9 cellular contexts compared by ENCODE assay signal in genomic region chr19:39677931-39678889, GRCh38. TPM values are rescaled to one million over a fixed set of nuclear protein-coding genes. Genes with fewer than 3 reads are reported as not detected.
A peak's percentile ranks its signal among the peaks of the same experiment; 100 is the strongest.
DNase-seq lines count a peak whose midpoint lies in the region; ATAC-seq and TF ChIP-seq lines count a peak whose summit lies in the region.
"Had no signal": no experiment of that assay in that cellular context is flagged by ENCODE, and none has a peak within 500 bp of the region (broad histone marks: within the 10 kb centered on the region; RNA-seq: fewer than 3 reads in every experiment).

No MANE protein-coding gene starts in this region.

- H3K4me2 ChIP-seq in MM.1S (ENCODE audit: low read depth, low read length) = peak overlapping the region; percentile 89

- H3K4me1 Mint-ChIP-seq in activated CD8-positive, alpha-beta T cell treated with anti-CD3 and anti-CD28 coated beads for 36 hours (ENCODE audit: low read depth) = peaks cover 35% of the 10 kb centered on the region
- H3K4me1 Mint-ChIP-seq in glutamatergic neuron (ENCODE audit: low read depth, unreplicated experiment) = no peaks in the 10 kb centered on the region

- H3K9me3 Mint-ChIP-seq in activated CD8-positive, alpha-beta T cell treated with anti-CD3 and anti-CD28 coated beads for 36 hours = no peaks in the 10 kb centered on the region
- no peaks in the 10 kb centered on the region for H3K9me3 Mint-ChIP-seq in glutamatergic neuron (ENCODE audit: unreplicated experiment)

- no peaks in the 10 kb centered on the region for H3K9me2 ChIP-seq in MM.1S (replicated peaks; ENCODE audit: insufficient read depth, low read length)

- peaks cover 20% of the 10 kb centered on the region for H3K79me2 ChIP-seq in MM.1S (ENCODE audit: low read length)

- no peak for TF ChIP-seq CTCF in MM.1S (IDR thresholded peaks at IDR 0.05; ENCODE audit: low read length)
- TF ChIP-seq CTCF in activated CD8-positive, alpha-beta T cell treated with anti-CD3 and anti-CD28 coated beads for 36 hours (IDR thresholded peaks at IDR 0.05) = no peak
- TF ChIP-seq CTCF in lung (IDR thresholded peaks at IDR 0.05; ENCODE audit: control extremely low read depth, extremely low read depth) = no peak
- TF ChIP-seq CTCF in glutamatergic neuron (IDR thresholded peaks at IDR 0.05; ENCODE audit: partially characterized antibody, unreplicated experiment) = no peak

- peak overlapping the region; percentile 60 for H3K9ac ChIP-seq in MM.1S (ENCODE audit: low read length)

- H3K27me3 ChIP-seq in MM.1S (replicated peaks; ENCODE audit: insufficient read depth, low read length) (no peaks in the 10 kb centered on the region), lung (ENCODE audit: control insufficient read depth, insufficient read depth) (no peaks in the 10 kb centered on the region)
- H3K27me3 ChIP-seq: adrenal gland had no signal

- H3K27me3 Mint-ChIP-seq in activated CD8-positive, alpha-beta T cell treated with anti-CD3 and anti-CD28 coated beads for 36 hours = peaks cover 2% of the 10 kb centered on the region
- no peaks in the 10 kb centered on the region for H3K27me3 Mint-ChIP-seq in glutamatergic neuron (ENCODE audit: unreplicated experiment)

- peak overlapping the region; percentile 83 for H3K27ac ChIP-seq in MM.1S (ENCODE audit: low read length)
- H3K27ac ChIP-seq in lung (ENCODE audit: low read depth in 1 of 2, low read length in 1 of 2) = peak overlapping the region in 1 of 2 donors; percentile 32
- no peak overlapping the region for H3K27ac ChIP-seq in caudate nucleus (ENCODE audit: low read depth, low read length)
- H3K27ac ChIP-seq: adrenal gland had no signal

- H3K9me3 ChIP-seq in MM.1S (replicated peaks; ENCODE audit: insufficient read depth, low read length) (no peaks in the 10 kb centered on the region), lung (ENCODE audit: control insufficient read depth in 2 of 2, insufficient read depth in 1 of 2, low read length in 1 of 2) (no peaks in the 10 kb centered on the region)
- H3K9me3 ChIP-seq: adrenal gland had no signal

- peak overlapping the region; percentile 84 for H3K27ac Mint-ChIP-seq in activated CD8-positive, alpha-beta T cell treated with anti-CD3 and anti-CD28 coated beads for 36 hours
- no peak overlapping the region for H3K27ac Mint-ChIP-seq in glutamatergic neuron (ENCODE audit: unreplicated experiment)

- POLR2A ChIA-PET in activated CD8-positive, alpha-beta T cell treated with anti-CD3 and anti-CD28 coated beads for 36 hours (lab: Charles Lee) = no interaction called here

- 67 to 71% methylated on average over 10 of the region's 10 CpGs for WGBS in lung, 2 donors

- no peaks in the 10 kb centered on the region for H4K20me1 ChIP-seq in MM.1S (ENCODE audit: insufficient read depth, low read length)

- DNase-seq in DMS79 (lab: John Stamatoyannopoulos, UW) (peak; percentile 38), MM.1S (no peak), lung (ENCODE audit: low spot score) (peak; percentile 52), glutamatergic neuron (no peak), caudate nucleus (lab: John Stamatoyannopoulos, UW) (no peak), AG08395 (ENCODE audit: low spot score) (no peak), head of caudate nucleus (no peak)
- no peak for DNase-seq in activated CD8-positive, alpha-beta T cell treated with anti-CD3 and anti-CD28 coated beads for 36 hours

- peaks cover 34% of the 10 kb centered on the region for H3F3A ChIP-seq in MM.1S (ENCODE audit: insufficient read depth, low read length)

- H3K36me3 ChIP-seq in MM.1S (replicated peaks; ENCODE audit: insufficient read depth, low read length) (no peaks in the 10 kb centered on the region), lung (ENCODE audit: control insufficient read depth in 2 of 2, insufficient read depth in 2 of 2, low read length in 2 of 2) (no peaks in the 10 kb centered on the region)
- H3K36me3 ChIP-seq: adrenal gland had no signal

- no peaks in the 10 kb centered on the region for H3K36me3 Mint-ChIP-seq in activated CD8-positive, alpha-beta T cell treated with anti-CD3 and anti-CD28 coated beads for 36 hours (ENCODE audit: low read depth)
- H3K36me3 Mint-ChIP-seq in glutamatergic neuron (ENCODE audit: unreplicated experiment) = no peaks in the 10 kb centered on the region

- H3K4me3 ChIP-seq in MM.1S (ENCODE audit: low read length) (peak overlapping the region; percentile 81), lung (no peak overlapping the region)
- H3K4me3 ChIP-seq: adrenal gland had no signal

- CTCF ChIA-PET in activated CD8-positive, alpha-beta T cell treated with anti-CD3 and anti-CD28 coated beads for 36 hours (lab: Charles Lee) = interaction anchor here (0.8 kb wide), 2 partner anchors 114 to 127 kb away, joined by 3 read pairs; no protein-coding TSS in a partner anchor

- peak overlapping the region; percentile 47 for H2AFZ ChIP-seq in MM.1S (ENCODE audit: low read length)

- intact Hi-C loops in activated CD8-positive, alpha-beta T cell treated with anti-CD3 and anti-CD28 coated beads for 36 hours (cut with micrococcal nuclease) = loop anchor here (10.0 kb wide), 1 partner anchor 87 kb away; no protein-coding TSS in a partner anchor
- intact Hi-C loops in head of caudate nucleus (cut with DNase I) = no loop called here

- no peak for ATAC-seq in activated CD8-positive, alpha-beta T cell treated with anti-CD3 and anti-CD28 coated beads for 36 hours
- peak; percentile 62 for ATAC-seq in lung (ENCODE audit: insufficient read depth, low FRiP score)

- H3K4me1 ChIP-seq in MM.1S (ENCODE audit: low read length) = peaks cover 34% of the 10 kb centered on the region
- H3K4me1 ChIP-seq in lung (ENCODE audit: control insufficient read depth in 2 of 2, insufficient read depth in 2 of 2, low read length in 2 of 2) = peaks cover 0 to 12% of the 10 kb centered on the region in 2 donors
- H3K4me1 ChIP-seq: adrenal gland had no signal

- H3K4me3 Mint-ChIP-seq in activated CD8-positive, alpha-beta T cell treated with anti-CD3 and anti-CD28 coated beads for 36 hours = no peak overlapping the region
- H3K4me3 Mint-ChIP-seq in glutamatergic neuron (ENCODE audit: unreplicated experiment) = no peak overlapping the region

RNA-seq across cellular contexts. Expression of gene LGALS16, which starts 22.5 kb away (rescaled TPM):
- not detected for total RNA-seq in activated CD8-positive, alpha-beta T cell treated with anti-CD3 and anti-CD28 coated beads for 36 hours
- total RNA-seq in lung (not detected), glutamatergic neuron (ENCODE audit: unreplicated experiment) (not detected)
- not detected for polyA plus RNA-seq in lung
- total RNA-seq: adrenal gland had no signal
- polyA plus RNA-seq: adrenal gland had no signal

RNA-seq across cellular contexts. Expression of gene LGALS14, which starts 26.1 kb away (rescaled TPM):
- total RNA-seq in activated CD8-positive, alpha-beta T cell treated with anti-CD3 and anti-CD28 coated beads for 36 hours = 1 to 10 TPM in 1 of 2 experiments, not detected in 1; 1.8 TPM
- total RNA-seq in lung = not detected
- not detected for polyA plus RNA-seq in lung
- total RNA-seq in glutamatergic neuron (ENCODE audit: unreplicated experiment) = not detected
- total RNA-seq: adrenal gland had no signal
- polyA plus RNA-seq: adrenal gland had no signal

RNA-seq across cellular contexts. Expression of gene CLC, which starts 59.6 kb away (rescaled TPM):
- total RNA-seq in activated CD8-positive, alpha-beta T cell treated with anti-CD3 and anti-CD28 coated beads for 36 hours = not detected
- 1 to 10 TPM in 1 of 2 donors, under 1 TPM in 1; 0.46 to 1.8 TPM for total RNA-seq in lung
- 1 to 10 TPM in 1 of 2 donors, under 1 TPM in 1; 0.30 to 4.6 TPM for polyA plus RNA-seq in lung
- total RNA-seq in glutamatergic neuron (ENCODE audit: unreplicated experiment) = not detected
- total RNA-seq: adrenal gland had no signal

Comparison
In these comparisons a context has a peak if more than half of its experiments do, and no peak if none do; other contexts are left out.
1. DNase-seq: peak in DMS79 (single experiment) and lung (single experiment); none in MM.1S (single experiment), activated CD8-positive, alpha-beta T cell treated with anti-CD3 and anti-CD28 coated beads for 36 hours (single experiment), glutamatergic neuron (single experiment), caudate nucleus (0 of 61), AG08395 (single experiment) and head of caudate nucleus (0 of 42).